In genomic region chr19:4557971-4558941, GRCh38 we compare ENCODE assay signal across 8 cellular contexts. TPM values are rescaled to one million over a fixed set of nuclear protein-coding genes. Genes with fewer than 3 reads are reported as not detected.
A peak's percentile ranks its signal among the peaks of the same experiment; 100 is the strongest.
DNase-seq lines count a peak whose midpoint lies in the region; ATAC-seq and TF ChIP-seq lines count a peak whose summit lies in the region.

No MANE protein-coding gene starts in this region.

- TF ChIP-seq RAD21 in liver (IDR thresholded peaks at IDR 0.05): peak; percentile 67 to 75

- H3K27ac ChIP-seq in liver (ENCODE audit: low read depth in 1 of 2, low read length in 2 of 2): no peak overlapping the region

- H3K27me3 ChIP-seq in liver (ENCODE audit: control insufficient read depth in 4 of 4, insufficient read depth in 4 of 4, low read length in 3 of 4): no peaks in the 10 kb centered on the region

- no peak for ATAC-seq in GM19395 (IDR thresholded peaks at IDR 0.05; ENCODE audit: unreplicated experiment)

- H3K9ac ChIP-seq in liver (ENCODE audit: low read depth in 1 of 2, low read length in 2 of 2): no peak overlapping the region

- H3K36me3 ChIP-seq in liver (ENCODE audit: control insufficient read depth in 4 of 4, insufficient read depth in 3 of 4, low read depth in 1 of 4, low read length in 3 of 4): no peaks in the 10 kb centered on the region

- DNase-seq in DMS 273 (lab: John Stamatoyannopoulos, UW; ENCODE audit: unreplicated experiment) (peak; percentile 73), DMS 273 treated with DMSO at 0.1 percent for 48 hours (lab: John Stamatoyannopoulos, UW) (no peak), NCI-H1694 (lab: John Stamatoyannopoulos, UW) (peak; percentile 19), astrocyte of the spinal cord (ENCODE audit: low read depth, low spot score) (no peak), COR-L47 (lab: John Stamatoyannopoulos, UW) (no peak), hepatic stellate cell (ENCODE audit: low spot score) (no peak)

- 18% methylated on average over 44 of the region's 44 CpGs for WGBS in liver

- peak; percentile 99 for TF ChIP-seq CTCF in astrocyte of the spinal cord (IDR thresholded peaks at IDR 0.05; ENCODE audit: low read depth, low read length)
- TF ChIP-seq CTCF in liver (IDR thresholded peaks at IDR 0.05; ENCODE audit: low read depth, low read length, missing input control): peak; percentile 94

- H3K4me3 ChIP-seq in astrocyte of the spinal cord (ENCODE audit: low read depth, low read length) (no peak overlapping the region), liver (ENCODE audit: low read depth in 1 of 3, low read length in 3 of 3) (peak overlapping the region in 1 of 3 donors; percentile 35)

- peaks cover 0 to 7% (median 3%) of the 10 kb centered on the region in 4 donors for H3K4me1 ChIP-seq in liver (ENCODE audit: control insufficient read depth in 4 of 4, insufficient read depth in 4 of 4, low read length in 3 of 4)

- no peaks in the 10 kb centered on the region for H3K9me3 ChIP-seq in liver (ENCODE audit: control insufficient read depth in 4 of 4, low read length in 3 of 4)

- in situ Hi-C loops in astrocyte of the spinal cord (cut with HindIII; ENCODE audit: low sequenced_read_pairs): no loop called here

TF ChIP-seq in liver, 16 proteins besides CTCF, POLR2A, EP300 and RAD21:
- TF ChIP-seq RXRA (IDR thresholded peaks at IDR 0.05) (no peak), EGR1 (IDR thresholded peaks at IDR 0.05; ENCODE audit: low read depth in 2 of 2) (no peak), TAF1 (conservative IDR thresholded peaks at IDR 0.05) (no peak)

RNA-seq across cellular contexts. Expression of gene SEMA6B, which starts 1.2 kb away (rescaled TPM):
- 1 to 10 TPM; 2.8 to 3.1 TPM for total RNA-seq in liver
- 1 to 10 TPM in 1 of 2 donors, under 1 TPM in 1; 0.58 to 3.2 TPM for polyA plus RNA-seq in liver

RNA-seq across cellular contexts. Expression of gene LRG1, which starts 18.4 kb away (rescaled TPM):
- total RNA-seq in liver: 100 to 1,000 TPM in 1 of 2 donors, 10 to 100 TPM in 1; 57.8 to 581 TPM
- polyA plus RNA-seq in liver: 1,000 to 10,000 TPM in 1 of 2 donors, 100 to 1,000 TPM in 1; 741 to 1,122 TPM

RNA-seq across cellular contexts. Expression of gene PLIN5, which starts 23.2 kb away (rescaled TPM):
- total RNA-seq in liver: 10 to 100 TPM; 13.3 to 83.8 TPM
- 10 to 100 TPM; 51.8 to 61.5 TPM for polyA plus RNA-seq in liver

RNA-seq across cellular contexts. Expression of gene PLIN4, which starts 40.0 kb away (rescaled TPM):
- total RNA-seq in liver: 10 to 100 TPM in 1 of 2 donors, 1 to 10 TPM in 1; 3.1 to 49.1 TPM
- polyA plus RNA-seq in liver: 10 to 100 TPM in 1 of 2 donors, 1 to 10 TPM in 1; 5.0 to 14.1 TPM

Comparison
In these comparisons a context has a peak if more than half of its experiments do, and no peak if none do; other contexts are left out.
1. DNase-seq: peak in DMS 273 (single experiment) and NCI-H1694 (single experiment); none in DMS 273 treated with DMSO at 0.1 percent for 48 hours (single experiment), astrocyte of the spinal cord (single experiment), COR-L47 (single experiment) and hepatic stellate cell (single experiment).